Comparison of ENCODE assay signal across 7 cellular contexts in genomic region chr1:112624443-112624842, GRCh38. TPM values are rescaled to one million over a fixed set of nuclear protein-coding genes. Genes with fewer than 3 reads are reported as not detected.
DNase-seq lines count a peak whose midpoint lies in the region; ATAC-seq, FAIRE-seq and TF ChIP-seq lines count a peak whose summit lies in the region.
"Not testable (repeated sequence)": the region's sequence is repeated elsewhere in the genome, so short reads cannot be mapped to it uniquely, and the experiment has no call there.

No MANE protein-coding gene starts in this region.

- TF ChIP-seq CTCF in HEK293 (tag by site-specific recombination; IDR thresholded peaks at IDR 0.05); GM12878 (IDR thresholded peaks at IDR 0.05 in 2 of 3, conservative IDR thresholded peaks at IDR 0.05 in 1 of 3; ENCODE audit: control insufficient read depth in 2 of 3, extremely low read depth in 1 of 3, insufficient read depth in 1 of 3, low read depth in 3 of 3, low read length in 3 of 3): not testable (repeated sequence)

- not testable (repeated sequence) for H3K27me3 Mint-ChIP-seq in activated CD4-positive, alpha-beta T cell treated with anti-CD3 and anti-CD28 coated beads, Interleukin-2, amount 10 ng/mL, durations not matched to agents 7 days and 5 days; activated T-helper 17 cell treated with anti-CD3 and anti-CD28 coated beads, Interleukin-2, amount 50 U/mL, for 72 hours; naive thymus-derived CD4-positive, alpha-beta T cell; stimulated activated naive B cell treated with anti-CD40 and anti-IgM and Interleukin-4, amounts not matched to agents 10 μg/mL and 1 μg/mL and 100 μg/mL, for 72 hours

- not testable (repeated sequence) for H3K9ac ChIP-seq in GM12878 (ENCODE audit: control insufficient read depth, insufficient read depth, low read length)

- not testable (repeated sequence) for H3K4me1 ChIP-seq in HEK293 (ENCODE audit: control insufficient read depth, insufficient read depth, low read length); GM12878 (ENCODE audit: control insufficient read depth, insufficient read depth, low read length)
- H3K4me1 ChIP-seq in naive thymus-derived CD4-positive, alpha-beta T cell (ENCODE audit: control insufficient read depth in 2 of 2, insufficient read depth in 2 of 2, low read length in 2 of 2): peaks cover 39 to 40% of the 10 kb centered on the region in 2 donors

- SMC1A ChIA-PET in GM12878 (lab: Charles Lee; ENCODE audit: uncharacterized antibody, unreplicated experiment): interaction anchor here (3.0 kb wide), 1 partner anchor 12 kb away, joined by 24 read pairs; no protein-coding TSS in a partner anchor

- FAIRE-seq in GM12878 (lab: Jason Lieb, UNC): not testable (repeated sequence)

- POLR2A ChIA-PET in HEK293 (lab: Yijun Ruan, JAX) (interaction anchor here (0.6 to 0.7 kb wide), 2 partner anchors 734 to 1233 kb away, joined by 3 to 6 read pairs; no protein-coding TSS in a partner anchor), GM12878 (lab: Charles Lee) (interaction anchor here (0.6 to 1.6 kb wide), 5 partner anchors 18 to 1279 kb away, joined by 3 to 7 read pairs (median 4); no protein-coding TSS in a partner anchor)
- POLR2A ChIA-PET in activated CD4-positive, alpha-beta T cell treated with anti-CD3 and anti-CD28 coated beads, Interleukin-2, amount 10 ng/mL, durations not matched to agents 7 days and 5 days (lab: Charles Lee): not testable (repeated sequence)
- POLR2A ChIA-PET in naive thymus-derived CD4-positive, alpha-beta T cell (lab: Charles Lee): interaction anchor here (0.6 kb wide), 1 partner anchor 50 kb away, joined by 4 read pairs; the partner anchor contains the start of gene MOV10

- RAD21 ChIA-PET in GM12878 (lab: Charles Lee; ENCODE audit: unreplicated experiment): interaction anchor here (1.0 to 1.5 kb wide), 2 partner anchors 11 to 158 kb away, joined by 3 to 4 read pairs; no protein-coding TSS in a partner anchor

- not testable (repeated sequence) for H4K20me1 ChIP-seq in GM12878 (ENCODE audit: control insufficient read depth, insufficient read depth)

- H3K27ac ChIP-seq in HEK293 (ENCODE audit: extremely low read depth, low read depth, low read length); GM12878 (ENCODE audit: control insufficient read depth, insufficient read depth): not testable (repeated sequence)
- peak overlapping the region; percentile 50 for H3K27ac ChIP-seq in naive thymus-derived CD4-positive, alpha-beta T cell (ENCODE audit: low read depth, low read length)

- H3K4me1 Mint-ChIP-seq in activated CD4-positive, alpha-beta T cell treated with anti-CD3 and anti-CD28 coated beads, Interleukin-2, amount 10 ng/mL, durations not matched to agents 7 days and 5 days: peaks cover 67% of the 10 kb centered on the region
- H3K4me1 Mint-ChIP-seq in activated T-helper 17 cell treated with anti-CD3 and anti-CD28 coated beads, Interleukin-2, amount 50 U/mL, for 72 hours: peaks cover 35% of the 10 kb centered on the region
- H3K4me1 Mint-ChIP-seq in naive thymus-derived CD4-positive, alpha-beta T cell: peaks cover 50 to 83% (median 76%) of the 10 kb centered on the region in 7 donors
- H3K4me1 Mint-ChIP-seq in stimulated activated naive B cell treated with anti-CD40 and anti-IgM and Interleukin-4, amounts not matched to agents 10 μg/mL and 1 μg/mL and 100 μg/mL, for 72 hours: peaks cover 32 to 83% of the 10 kb centered on the region in 2 donors

- H3K79me2 ChIP-seq in GM12878 (ENCODE audit: control insufficient read depth, insufficient read depth, low read length): peaks cover 92% of the 10 kb centered on the region

- not testable (repeated sequence) for H2AFZ ChIP-seq in GM12878 (ENCODE audit: control insufficient read depth, low read depth, low read length)

- ATAC-seq in activated T-helper 17 cell treated with anti-CD3 and anti-CD28 coated beads, Interleukin-2, amount 50 U/mL, for 72 hours (replicated peaks); GM12878; naive thymus-derived CD4-positive, alpha-beta T cell; stimulated activated naive B cell treated with anti-CD40 and anti-IgM and Interleukin-4, amounts not matched to agents 10 μg/mL and 1 μg/mL and 100 μg/mL, for 72 hours (replicated peaks): not testable (repeated sequence)

- in situ Hi-C loops in GM12878 (cut with MboI): not testable (repeated sequence)

- TF ChIP-seq RAD21 in GM12878 (IDR thresholded peaks at IDR 0.05; ENCODE audit: insufficient read depth, low read depth, low read length): not testable (repeated sequence)

- H3K27ac Mint-ChIP-seq in activated CD4-positive, alpha-beta T cell treated with anti-CD3 and anti-CD28 coated beads, Interleukin-2, amount 10 ng/mL, durations not matched to agents 7 days and 5 days: peak overlapping the region; percentile 65
- peak overlapping the region; percentile 21 for H3K27ac Mint-ChIP-seq in activated T-helper 17 cell treated with anti-CD3 and anti-CD28 coated beads, Interleukin-2, amount 50 U/mL, for 72 hours
- H3K27ac Mint-ChIP-seq in naive thymus-derived CD4-positive, alpha-beta T cell: peak overlapping the region in 8 of 9 donors; percentile 9 to 90 (median 60)
- H3K27ac Mint-ChIP-seq in stimulated activated naive B cell treated with anti-CD40 and anti-IgM and Interleukin-4, amounts not matched to agents 10 μg/mL and 1 μg/mL and 100 μg/mL, for 72 hours: peak overlapping the region; percentile 66

- H3K4me2 ChIP-seq in GM12878 (ENCODE audit: control insufficient read depth, insufficient read depth): peak overlapping the region; percentile 53

- BruUV-seq in GM12878 (replicated peaks; lab: Mats Ljungman, UMichigan): not testable (repeated sequence)

- WGBS in GM12878 (ENCODE audit: insufficient coverage, insufficient replicate concordance, low lambda C conversion rate, missing lambda C conversion rate): 88% methylated on average over 4 of the region's 5 CpGs

- not testable (repeated sequence) for TF ChIP-seq EP300 in GM12878 (IDR thresholded peaks at IDR 0.05; ENCODE audit: borderline replicate concordance in 1 of 2, control insufficient read depth in 1 of 2, low read depth in 2 of 2, low read length in 2 of 2)

- intact Hi-C loops in GM12878 (cut with micrococcal nuclease; ENCODE audit: unreplicated experiment): not testable (repeated sequence)
- intact Hi-C loops in naive thymus-derived CD4-positive, alpha-beta T cell (cut with micrococcal nuclease): loop anchor here in 1 of 2 donors (5.0 kb wide), 1 partner anchor 1188 kb away; the partner anchor contains the start of gene RSBN1

- CTCF ChIA-PET in HEK293 (lab: Yijun Ruan, JAX): interaction anchor here (0.8 kb wide), 1 partner anchor 233 kb away, joined by 3 read pairs; no protein-coding TSS in a partner anchor
- CTCF ChIA-PET in activated CD4-positive, alpha-beta T cell treated with anti-CD3 and anti-CD28 coated beads, Interleukin-2, amount 10 ng/mL, durations not matched to agents 7 days and 5 days (lab: Charles Lee); GM12878 (lab: Yijun Ruan, JAX); naive thymus-derived CD4-positive, alpha-beta T cell (lab: Charles Lee): not testable (repeated sequence)

- not testable (repeated sequence) for H3K27me3 ChIP-seq in GM12878 (replicated peaks in 1 of 2; ENCODE audit: control insufficient read depth in 2 of 2, insufficient read depth in 2 of 2, low read length in 1 of 2); naive thymus-derived CD4-positive, alpha-beta T cell (ENCODE audit: control insufficient read depth in 2 of 2, insufficient read depth in 2 of 2, low read length in 2 of 2)

- H3K36me3 ChIP-seq in HEK293 (ENCODE audit: control insufficient read depth in 2 of 2, insufficient read depth in 1 of 2, low read length in 2 of 2) (peaks cover 0 to 18% of the 10 kb centered on the region in 2 experiments; a peak in 2 of 3 replicates), GM12878 (ENCODE audit: control insufficient read depth in 2 of 2, insufficient read depth in 2 of 2, low read length in 1 of 2) (peaks cover 0 to 11% of the 10 kb centered on the region in 2 experiments; a peak in 3 of 4 replicates)
- H3K36me3 ChIP-seq in naive thymus-derived CD4-positive, alpha-beta T cell (ENCODE audit: control insufficient read depth in 2 of 3, insufficient read depth in 3 of 3, low read length in 3 of 3): peaks cover 0 to 11% (median 3%) of the 10 kb centered on the region in 3 experiments

- not testable (repeated sequence) for H3K4me3 Mint-ChIP-seq in activated CD4-positive, alpha-beta T cell treated with anti-CD3 and anti-CD28 coated beads, Interleukin-2, amount 10 ng/mL, durations not matched to agents 7 days and 5 days
- peak overlapping the region; percentile 43 for H3K4me3 Mint-ChIP-seq in activated T-helper 17 cell treated with anti-CD3 and anti-CD28 coated beads, Interleukin-2, amount 50 U/mL, for 72 hours
- peak overlapping the region in 6 of 10 donors; percentile 16 to 61 (median 41) for H3K4me3 Mint-ChIP-seq in naive thymus-derived CD4-positive, alpha-beta T cell
- H3K4me3 Mint-ChIP-seq in stimulated activated naive B cell treated with anti-CD40 and anti-IgM and Interleukin-4, amounts not matched to agents 10 μg/mL and 1 μg/mL and 100 μg/mL, for 72 hours: peak overlapping the region in 1 of 2 donors; percentile 30

- not testable (repeated sequence) for H3K9me3 Mint-ChIP-seq in activated CD4-positive, alpha-beta T cell treated with anti-CD3 and anti-CD28 coated beads, Interleukin-2, amount 10 ng/mL, durations not matched to agents 7 days and 5 days; activated T-helper 17 cell treated with anti-CD3 and anti-CD28 coated beads, Interleukin-2, amount 50 U/mL, for 72 hours; naive thymus-derived CD4-positive, alpha-beta T cell; stimulated activated naive B cell treated with anti-CD40 and anti-IgM and Interleukin-4, amounts not matched to agents 10 μg/mL and 1 μg/mL and 100 μg/mL, for 72 hours

- not testable (repeated sequence) for H3K9me3 ChIP-seq in HEK293 (ENCODE audit: control insufficient read depth, insufficient read depth, low read depth, low read length); GM12878 (replicated peaks; ENCODE audit: control insufficient read depth, insufficient read depth, low read length); naive thymus-derived CD4-positive, alpha-beta T cell (ENCODE audit: control insufficient read depth in 2 of 3, low read length in 3 of 3)

- peak; percentile 26 for DNase-seq in OCI-M1 (lab: John Stamatoyannopoulos, UW)
- DNase-seq in activated CD4-positive, alpha-beta T cell treated with anti-CD3 and anti-CD28 coated beads, Interleukin-2, amount 10 ng/mL, durations not matched to agents 7 days and 5 days; GM12878 (ENCODE audit: low read depth, low spot score); stimulated activated naive B cell treated with anti-CD40 and anti-IgM and Interleukin-4, amounts not matched to agents 10 μg/mL and 1 μg/mL and 100 μg/mL, for 72 hours: not testable (repeated sequence)
- DNase-seq in naive thymus-derived CD4-positive, alpha-beta T cell: peak in 1 of 9 donors; percentile 39

- H3K36me3 Mint-ChIP-seq in activated CD4-positive, alpha-beta T cell treated with anti-CD3 and anti-CD28 coated beads, Interleukin-2, amount 10 ng/mL, durations not matched to agents 7 days and 5 days (ENCODE audit: low read depth): peaks cover 68% of the 10 kb centered on the region
- peaks cover 98% of the 10 kb centered on the region for H3K36me3 Mint-ChIP-seq in activated T-helper 17 cell treated with anti-CD3 and anti-CD28 coated beads, Interleukin-2, amount 50 U/mL, for 72 hours (ENCODE audit: low read depth)
- peaks cover 6 to 35% (median 14%) of the 10 kb centered on the region in 5 donors for H3K36me3 Mint-ChIP-seq in naive thymus-derived CD4-positive, alpha-beta T cell
- H3K36me3 Mint-ChIP-seq in stimulated activated naive B cell treated with anti-CD40 and anti-IgM and Interleukin-4, amounts not matched to agents 10 μg/mL and 1 μg/mL and 100 μg/mL, for 72 hours: peaks cover 36 to 55% of the 10 kb centered on the region in 2 donors

- not testable (repeated sequence) for H3K4me3 ChIP-seq in HEK293 (ENCODE audit: low read depth, low read length); GM12878; naive thymus-derived CD4-positive, alpha-beta T cell (ENCODE audit: low read length)

- not testable (repeated sequence) for TF ChIP-seq POLR2A in GM12878 (IDR thresholded peaks at IDR 0.05; ENCODE audit: low read depth, low read length)

RNA-seq across cellular contexts. Expression of gene CAPZA1, which starts 4.8 kb away (rescaled TPM):
- 100 to 1,000 TPM; 254 to 303 TPM for total RNA-seq in activated CD4-positive, alpha-beta T cell treated with anti-CD3 and anti-CD28 coated beads, Interleukin-2, amount 10 ng/mL, durations not matched to agents 7 days and 5 days
- total RNA-seq in activated T-helper 17 cell treated with anti-CD3 and anti-CD28 coated beads, Interleukin-2, amount 50 U/mL, for 72 hours: 100 to 1,000 TPM; 284 to 302 TPM
- total RNA-seq in GM12878 (2013; cell fraction: nucleolus; rRNA removed): 311 and 333 TPM in 2 replicates
- total RNA-seq in GM12878 (2014; rRNA removed): 231 and 289 TPM in 2 replicates
- total RNA-seq in GM12878 (2014; rRNA removed; fragmentation: Illumina TruSeq; extraction: Trizol): 248 TPM in 2 replicates
- total RNA-seq in GM12878 (2021): 211 and 216 TPM in 2 replicates
- polyA plus RNA-seq in GM12878 (2011; ENCODE audit: low read depth): 81.2 TPM
- 289 and 478 TPM in 2 replicates for polyA plus RNA-seq in GM12878 (2011; rRNA removed)
- 103 and 120 TPM in 2 replicates for polyA plus RNA-seq in GM12878 (2011; cell fraction: cytosol; rRNA removed)
- 144 and 150 TPM in 2 replicates for polyA plus RNA-seq in GM12878 (2011; cell fraction: nucleus; rRNA removed)
- polyA plus RNA-seq in GM12878 (2012): 143 and 147 TPM in 2 replicates
- polyA plus RNA-seq in GM12878 (2014; fragmentation: Illumina TruSeq; extraction: Trizol): 268 and 330 TPM in 2 replicates
- polyA plus RNA-seq in GM12878 (2014; fragmentation: Nextera tagmentation; extraction: Ambion mirVana): 100 to 1,000 TPM; 401 to 886 TPM
- 179 and 187 TPM in 2 replicates for polyA plus RNA-seq in GM12878 (2014; rRNA removed)
- 100 to 1,000 TPM; 394 to 404 TPM for polyA plus RNA-seq in GM12878 (2016; fragmentation: Nextera tagmentation; extraction: Ambion mirVana)
- polyA minus RNA-seq in GM12878 (2011; rRNA and poly(A)+ RNA removed): 213 and 380 TPM in 2 replicates
- 186 and 216 TPM in 2 replicates for polyA minus RNA-seq in GM12878 (2011; cell fraction: cytosol; rRNA and poly(A)+ RNA removed)
- 68.3 and 80.1 TPM in 2 replicates for polyA minus RNA-seq in GM12878 (2011; cell fraction: nucleus; rRNA and poly(A)+ RNA removed)
- 100 to 1,000 TPM; 114 to 237 (median 143) TPM for total RNA-seq in naive thymus-derived CD4-positive, alpha-beta T cell
- polyA plus RNA-seq in naive thymus-derived CD4-positive, alpha-beta T cell: 100 to 1,000 TPM; 114 to 135 TPM

RNA-seq across cellular contexts. Expression of gene ST7L, which starts 5.5 kb away (rescaled TPM):
- 10 to 100 TPM; 13.8 to 18.5 TPM for total RNA-seq in activated CD4-positive, alpha-beta T cell treated with anti-CD3 and anti-CD28 coated beads, Interleukin-2, amount 10 ng/mL, durations not matched to agents 7 days and 5 days
- total RNA-seq in activated T-helper 17 cell treated with anti-CD3 and anti-CD28 coated beads, Interleukin-2, amount 50 U/mL, for 72 hours: 1 to 10 TPM; 9.4 to 9.7 TPM
- 34.7 and 41.0 TPM in 2 replicates for total RNA-seq in GM12878 (2013; cell fraction: nucleolus; rRNA removed)
- total RNA-seq in GM12878 (2014; rRNA removed) (8.3 and 9.9 TPM in 2 replicates), GM12878 (2014; rRNA removed; fragmentation: Illumina TruSeq; extraction: Trizol) (11.8 and 12.5 TPM in 2 replicates), GM12878 (2021) (6.0 and 7.6 TPM in 2 replicates)
- polyA plus RNA-seq in GM12878 (2011; ENCODE audit: low read depth): 3.0 TPM
- polyA plus RNA-seq in GM12878 (2011; rRNA removed) (13.1 and 17.8 TPM in 2 replicates), GM12878 (2014; fragmentation: Illumina TruSeq; extraction: Trizol) (7.8 and 10.2 TPM in 2 replicates), GM12878 (2014; fragmentation: Nextera tagmentation; extraction: Ambion mirVana) (1 to 10 TPM; 3.6 to 5.4 TPM), GM12878 (2014; rRNA removed) (7.0 and 11.7 TPM in 2 replicates), GM12878 (2016; fragmentation: Nextera tagmentation; extraction: Ambion mirVana) (10 to 100 TPM; 12.0 to 13.7 TPM)
- 7.9 and 8.1 TPM in 2 replicates for polyA plus RNA-seq in GM12878 (2011; cell fraction: cytosol; rRNA removed)
- polyA plus RNA-seq in GM12878 (2011; cell fraction: nucleus; rRNA removed): 16.2 and 17.9 TPM in 2 replicates
- polyA plus RNA-seq in GM12878 (2012): 4.2 and 4.6 TPM in 2 replicates
- 11.8 and 16.2 TPM in 2 replicates for polyA minus RNA-seq in GM12878 (2011; rRNA and poly(A)+ RNA removed)
- polyA minus RNA-seq in GM12878 (2011; cell fraction: cytosol; rRNA and poly(A)+ RNA removed): 5.1 and 11.0 TPM in 2 replicates
- polyA minus RNA-seq in GM12878 (2011; cell fraction: nucleus; rRNA and poly(A)+ RNA removed): 20.3 and 23.6 TPM in 2 replicates
- total RNA-seq in naive thymus-derived CD4-positive, alpha-beta T cell: 10 to 100 TPM; 15.7 to 26.8 (median 24.8) TPM
- 10 to 100 TPM; 14.0 to 14.2 TPM for polyA plus RNA-seq in naive thymus-derived CD4-positive, alpha-beta T cell

RNA-seq across cellular contexts. Expression of gene MOV10, which starts 50.0 kb away (rescaled TPM):
- 100 to 1,000 TPM; 118 to 126 TPM for total RNA-seq in activated CD4-positive, alpha-beta T cell treated with anti-CD3 and anti-CD28 coated beads, Interleukin-2, amount 10 ng/mL, durations not matched to agents 7 days and 5 days
- 10 to 100 TPM; 54.7 to 59.3 TPM for total RNA-seq in activated T-helper 17 cell treated with anti-CD3 and anti-CD28 coated beads, Interleukin-2, amount 50 U/mL, for 72 hours
- total RNA-seq in GM12878 (2013; cell fraction: nucleolus; rRNA removed): 74.7 and 85.4 TPM in 2 replicates
- 43.1 and 47.1 TPM in 2 replicates for total RNA-seq in GM12878 (2014; rRNA removed)
- 31.4 and 37.4 TPM in 2 replicates for total RNA-seq in GM12878 (2014; rRNA removed; fragmentation: Illumina TruSeq; extraction: Trizol)
- total RNA-seq in GM12878 (2021): 78.2 and 80.3 TPM in 2 replicates
- polyA plus RNA-seq in GM12878 (2011; ENCODE audit: low read depth): 50.0 TPM
- polyA plus RNA-seq in GM12878 (2011; rRNA removed): 15.7 and 43.7 TPM in 2 replicates
- polyA plus RNA-seq in GM12878 (2011; cell fraction: cytosol; rRNA removed): 51.6 and 52.6 TPM in 2 replicates
- polyA plus RNA-seq in GM12878 (2011; cell fraction: nucleus; rRNA removed): 214 and 236 TPM in 2 replicates
- 48.1 and 49.7 TPM in 2 replicates for polyA plus RNA-seq in GM12878 (2012)
- polyA plus RNA-seq in GM12878 (2014; fragmentation: Illumina TruSeq; extraction: Trizol): 44.5 and 70.4 TPM in 2 replicates
- 10 to 100 TPM; 21.0 to 28.6 TPM for polyA plus RNA-seq in GM12878 (2014; fragmentation: Nextera tagmentation; extraction: Ambion mirVana)
- polyA plus RNA-seq in GM12878 (2014; rRNA removed): 65.8 and 82.0 TPM in 2 replicates
- polyA plus RNA-seq in GM12878 (2016; fragmentation: Nextera tagmentation; extraction: Ambion mirVana): 10 to 100 TPM; 52.5 to 58.6 TPM
- polyA minus RNA-seq in GM12878 (2011; rRNA and poly(A)+ RNA removed): 34.5 and 70.3 TPM in 2 replicates
- 21.7 and 27.8 TPM in 2 replicates for polyA minus RNA-seq in GM12878 (2011; cell fraction: cytosol; rRNA and poly(A)+ RNA removed)
- polyA minus RNA-seq in GM12878 (2011; cell fraction: nucleus; rRNA and poly(A)+ RNA removed): 49.7 and 83.2 TPM in 2 replicates
- 100 to 1,000 TPM in 1 of 5 experiments, 10 to 100 TPM in 4; 85.5 to 126 (median 90.1) TPM for total RNA-seq in naive thymus-derived CD4-positive, alpha-beta T cell
- 10 to 100 TPM; 26.1 to 55.9 TPM for polyA plus RNA-seq in naive thymus-derived CD4-positive, alpha-beta T cell
